In the genomic region with DNA sequence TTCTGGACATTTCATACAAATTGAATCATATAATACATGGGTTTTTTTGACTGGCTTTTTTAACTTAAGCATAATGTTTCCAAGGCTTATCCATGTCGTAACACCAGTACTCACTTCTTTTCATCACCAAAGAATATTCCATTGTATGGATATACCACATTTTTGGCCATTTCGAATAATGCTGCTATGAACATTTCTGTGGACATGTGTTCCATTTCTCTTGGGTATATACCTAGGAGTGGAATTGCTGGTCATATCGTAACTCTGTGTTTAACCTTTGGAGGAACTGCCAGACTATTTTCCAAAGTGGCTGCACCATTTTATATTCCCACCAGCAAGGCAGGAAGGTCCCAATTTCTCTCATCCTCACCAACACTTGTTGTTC, we compare ENCODE assay signal across 1 cellular context.
TF ChIP-seq lines count a peak whose summit lies in the region.

No MANE protein-coding gene starts in this region.

TF ChIP-seq in A549, 52 proteins besides CTCF, POLR2A, EP300 and RAD21 (continued from another document):
- TF ChIP-seq MAFK (IDR thresholded peaks at IDR 0.05; ENCODE audit: partially characterized antibody), result no peak
- no peak for TF ChIP-seq NFE2L2 (conservative IDR thresholded peaks at IDR 0.05; ENCODE audit: low read length)
- TF ChIP-seq, protein P1, sequence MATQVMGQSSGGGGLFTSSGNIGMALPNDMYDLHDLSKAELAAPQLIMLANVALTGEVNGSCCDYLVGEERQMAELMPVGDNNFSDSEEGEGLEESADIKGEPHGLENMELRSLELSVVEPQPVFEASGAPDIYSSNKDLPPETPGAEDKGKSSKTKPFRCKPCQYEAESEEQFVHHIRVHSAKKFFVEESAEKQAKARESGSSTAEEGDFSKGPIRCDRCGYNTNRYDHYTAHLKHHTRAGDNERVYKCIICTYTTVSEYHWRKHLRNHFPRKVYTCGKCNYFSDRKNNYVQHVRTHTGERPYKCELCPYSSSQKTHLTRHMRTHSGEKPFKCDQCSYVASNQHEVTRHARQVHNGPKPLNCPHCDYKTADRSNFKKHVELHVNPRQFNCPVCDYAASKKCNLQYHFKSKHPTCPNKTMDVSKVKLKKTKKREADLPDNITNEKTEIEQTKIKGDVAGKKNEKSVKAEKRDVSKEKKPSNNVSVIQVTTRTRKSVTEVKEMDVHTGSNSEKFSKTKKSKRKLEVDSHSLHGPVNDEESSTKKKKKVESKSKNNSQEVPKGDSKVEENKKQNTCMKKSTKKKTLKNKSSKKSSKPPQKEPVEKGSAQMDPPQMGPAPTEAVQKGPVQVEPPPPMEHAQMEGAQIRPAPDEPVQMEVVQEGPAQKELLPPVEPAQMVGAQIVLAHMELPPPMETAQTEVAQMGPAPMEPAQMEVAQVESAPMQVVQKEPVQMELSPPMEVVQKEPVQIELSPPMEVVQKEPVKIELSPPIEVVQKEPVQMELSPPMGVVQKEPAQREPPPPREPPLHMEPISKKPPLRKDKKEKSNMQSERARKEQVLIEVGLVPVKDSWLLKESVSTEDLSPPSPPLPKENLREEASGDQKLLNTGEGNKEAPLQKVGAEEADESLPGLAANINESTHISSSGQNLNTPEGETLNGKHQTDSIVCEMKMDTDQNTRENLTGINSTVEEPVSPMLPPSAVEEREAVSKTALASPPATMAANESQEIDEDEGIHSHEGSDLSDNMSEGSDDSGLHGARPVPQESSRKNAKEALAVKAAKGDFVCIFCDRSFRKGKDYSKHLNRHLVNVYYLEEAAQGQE (IDR thresholded peaks at IDR 0.05), result no peak
- no peak for TF ChIP-seq HOXA7 (CRISPR knock-in tag; IDR thresholded peaks at IDR 0.05)
TF ChIP-seq in A549: peak in this region for 0.
